ENCODE assay signal across 19 cellular contexts in genomic region chr7:136585954-136586670, GRCh38.
"Had no signal": no experiment of that assay in that cellular context is flagged by ENCODE, and none has a peak within 500 bp of the region (broad histone marks: within the 10 kb centered on the region; RNA-seq: fewer than 3 reads in every experiment).

No MANE protein-coding gene starts in this region.

- H3K4me1 ChIP-seq: foreskin keratinocyte, lower lobe of right lung, pancreas, spleen, testis, upper lobe of left lung had no signal

- H3K27ac ChIP-seq: dorsolateral prefrontal cortex, foreskin keratinocyte, lower lobe of right lung, pancreas, sigmoid colon, spleen, testis, upper lobe of left lung had no signal

- H3K9me3 ChIP-seq: lower lobe of right lung, pancreas, sigmoid colon, spleen, testis, upper lobe of left lung had no signal

- H3K4me3 ChIP-seq: dorsolateral prefrontal cortex, lower lobe of right lung, pancreas, sigmoid colon, spleen, testis, upper lobe of left lung had no signal

- H3K36me3 ChIP-seq: lower lobe of right lung, pancreas, sigmoid colon, spleen, upper lobe of left lung had no signal

- H3K27me3 ChIP-seq: dorsolateral prefrontal cortex, foreskin keratinocyte, pancreas, sigmoid colon, spleen, testis, upper lobe of left lung had no signal

- DNase-seq: activated CD4-positive, alpha-beta memory T cell treated with anti-CD3 and anti-CD28 coated beads, Interleukin-2, amount 10 ng/mL, durations not matched to agents 7 days and 5 days; activated CD4-positive, alpha-beta T cell treated with anti-CD3 and anti-CD28 coated beads for 48 hours; activated CD4-positive, CD25-positive, alpha-beta regulatory T cell; activated CD8-positive, alpha-beta memory T cell treated with anti-CD3 and anti-CD28 coated beads, Interleukin-2, amount 10 ng/mL, durations not matched to agents 7 days and 5 days; amygdala; caudate nucleus; dorsolateral prefrontal cortex; foreskin keratinocyte; hypothalamus; lower lobe of right lung; natural killer cell; pancreas; sigmoid colon; spleen; stimulated activated CD4-positive, alpha-beta T cell treated with anti-CD3 and anti-CD28 coated beads, Interleukin-4, amount 100 ng/mL, for 4 hours; T-helper 9 cell; testis; upper lobe of left lung had no signal

- ATAC-seq: activated CD8-positive, alpha-beta memory T cell treated with anti-CD3 and anti-CD28 coated beads, Interleukin-2, amount 10 ng/mL, durations not matched to agents 7 days and 5 days; foreskin keratinocyte; lower lobe of right lung; natural killer cell; pancreas; stimulated activated memory B cell treated with anti-CD40 and anti-IgM and Interleukin-4, amounts not matched to agents 10 μg/mL and 1 μg/mL and 100 μg/mL, for 72 hours had no signal
